10 cellular contexts compared by ENCODE assay signal in genomic region chr16:28090646-28091377, GRCh38. TPM values are rescaled to one million over a fixed set of nuclear protein-coding genes. Genes with fewer than 3 reads are reported as not detected.
DNase-seq lines count a peak whose midpoint lies in the region; ATAC-seq, FAIRE-seq and TF ChIP-seq lines count a peak whose summit lies in the region.
"Had no signal": no experiment of that assay in that cellular context is flagged by ENCODE, and none has a peak within 500 bp of the region (broad histone marks: within the 10 kb centered on the region; RNA-seq: fewer than 3 reads in every experiment).

No MANE protein-coding gene starts in this region.

- H3K27ac Mint-ChIP-seq in activated naive CD4-positive, alpha-beta T cell treated with anti-CD3 and anti-CD28 coated beads for 36 hours = no peak overlapping the region

- intact Hi-C loops in kidney (cut with DNase I) = no loop called here
- intact Hi-C loops in activated naive CD4-positive, alpha-beta T cell treated with anti-CD3 and anti-CD28 coated beads for 36 hours (cut with micrococcal nuclease) = no loop called here

- H3K4me1 Mint-ChIP-seq in activated naive CD4-positive, alpha-beta T cell treated with anti-CD3 and anti-CD28 coated beads for 36 hours (ENCODE audit: low read depth) = no peaks in the 10 kb centered on the region

- DNase-seq in AG10803 (ENCODE audit: low read depth) = peak; percentile 38
- DNase-seq in HFF-Myc (ENCODE audit: extremely low read depth, low read depth) = no peak
- no peak for DNase-seq in astrocyte of the cerebellum (ENCODE audit: low read depth)
- peak; percentile 54 for DNase-seq in kidney
- no peak for DNase-seq in activated naive CD4-positive, alpha-beta T cell treated with anti-CD3 and anti-CD28 coated beads for 36 hours
- DNase-seq: NCI-H345 had no signal

- H3K9me3 Mint-ChIP-seq in activated naive CD4-positive, alpha-beta T cell treated with anti-CD3 and anti-CD28 coated beads for 36 hours = no peaks in the 10 kb centered on the region

- 0 out of 2 replicates have a peak, but pooled peaks have one; percentile 1 for TF ChIP-seq CTCF in AG10803 (conservative IDR thresholded peaks at IDR 0.05; ENCODE audit: low read length)
- peak; percentile 35 for TF ChIP-seq CTCF in HFF-Myc (IDR thresholded peaks at IDR 0.05; ENCODE audit: low read depth, low read length, missing control alignments)
- TF ChIP-seq CTCF in astrocyte of the cerebellum (IDR thresholded peaks at IDR 0.05; ENCODE audit: low read depth, low read length, missing control alignments) = peak; percentile 33
- TF ChIP-seq CTCF in kidney (IDR thresholded peaks at IDR 0.05; ENCODE audit: borderline replicate concordance, extremely low read depth, insufficient read depth) = no peak

- no peaks in the 10 kb centered on the region for H3K36me3 Mint-ChIP-seq in activated naive CD4-positive, alpha-beta T cell treated with anti-CD3 and anti-CD28 coated beads for 36 hours (ENCODE audit: low read depth)

- ATAC-seq in GM19467 (IDR thresholded peaks at IDR 0.05; ENCODE audit: unreplicated experiment) = no peak
- ATAC-seq in GM19351 (IDR thresholded peaks at IDR 0.05; ENCODE audit: unreplicated experiment) = no peak
- no peak for ATAC-seq in GM18502 (IDR thresholded peaks at IDR 0.05; ENCODE audit: poor library complexity, unreplicated experiment)

- no peak overlapping the region for H3K27ac ChIP-seq in kidney (ENCODE audit: low read depth in 2 of 2, low read length in 2 of 2)

- no peaks in the 10 kb centered on the region for H3K27me3 Mint-ChIP-seq in activated naive CD4-positive, alpha-beta T cell treated with anti-CD3 and anti-CD28 coated beads for 36 hours (ENCODE audit: low read depth)

- H3K4me3 ChIP-seq in AG10803 (ENCODE audit: low read length) (no peak overlapping the region), HFF-Myc (replicated peaks; ENCODE audit: low read depth, low read length) (no peak overlapping the region), astrocyte of the cerebellum (ENCODE audit: low read depth, low read length) (no peak overlapping the region), kidney (ENCODE audit: low read length in 2 of 2) (no peak overlapping the region)

- no peaks in the 10 kb centered on the region for H3K4me1 ChIP-seq in kidney (ENCODE audit: control insufficient read depth in 1 of 2, insufficient read depth in 1 of 2, low read depth in 1 of 2, low read length in 2 of 2)

- no peaks in the 10 kb centered on the region for H3K36me3 ChIP-seq in kidney (ENCODE audit: control insufficient read depth in 1 of 2, insufficient read depth in 2 of 2, low read length in 2 of 2)

- CTCF ChIA-PET in activated naive CD4-positive, alpha-beta T cell treated with anti-CD3 and anti-CD28 coated beads for 36 hours (lab: Charles Lee) = interaction anchor here (0.7 to 1.2 kb wide), 3 partner anchors 123 to 230 kb away, joined by 3 to 4 read pairs (median 3); no protein-coding TSS in a partner anchor

- H3K9me3 ChIP-seq in kidney (ENCODE audit: control insufficient read depth in 1 of 2, low read length in 2 of 2) = no peaks in the 10 kb centered on the region

- FAIRE-seq in kidney (lab: Jason Lieb, UNC) = no peak
- FAIRE-seq: endometrium had no signal

- in situ Hi-C loops in astrocyte of the cerebellum (cut with HindIII; ENCODE audit: low sequenced_read_pairs) = no loop called here

- no peak overlapping the region for H3K4me3 Mint-ChIP-seq in activated naive CD4-positive, alpha-beta T cell treated with anti-CD3 and anti-CD28 coated beads for 36 hours

- H3K9ac ChIP-seq in kidney (ENCODE audit: low read length in 2 of 2) = no peak overlapping the region

RNA-seq across cellular contexts. Expression of gene GSG1L, which starts 27.3 kb away (rescaled TPM):
- total RNA-seq in kidney = not detected
- polyA plus RNA-seq in kidney (ENCODE audit: insufficient read depth, low read depth, low replicate concordance) = not detected
- not detected for total RNA-seq in activated naive CD4-positive, alpha-beta T cell treated with anti-CD3 and anti-CD28 coated beads for 36 hours

Comparison
In these comparisons a context has a peak if more than half of its experiments do, and no peak if none do; other contexts are left out.
1. DNase-seq: peak in AG10803 (single experiment) and kidney (single experiment); none in HFF-Myc (single experiment), astrocyte of the cerebellum (single experiment) and activated naive CD4-positive, alpha-beta T cell treated with anti-CD3 and anti-CD28 coated beads for 36 hours (single experiment).